ENCODE assay signal across 1 cellular context in genomic region chr7:96709381-96710228, GRCh38.
A peak's percentile ranks its signal among the peaks of the same experiment; 100 is the strongest.
TF ChIP-seq lines count a peak whose summit lies in the region.

TSS of gene SEM1 (minus strand) at chr7:96709846. CDS start at chr7:96709763, 83 bp downstream.

TF ChIP-seq in HEK293, 187 proteins besides CTCF, POLR2A, EP300 and RAD21 (continued from another document):
- TF ChIP-seq HIC1 (tag by site-specific recombination; IDR thresholded peaks at IDR 0.05): no peak; the same call in 1 of the 2 replicates
- TF ChIP-seq, protein P1, sequence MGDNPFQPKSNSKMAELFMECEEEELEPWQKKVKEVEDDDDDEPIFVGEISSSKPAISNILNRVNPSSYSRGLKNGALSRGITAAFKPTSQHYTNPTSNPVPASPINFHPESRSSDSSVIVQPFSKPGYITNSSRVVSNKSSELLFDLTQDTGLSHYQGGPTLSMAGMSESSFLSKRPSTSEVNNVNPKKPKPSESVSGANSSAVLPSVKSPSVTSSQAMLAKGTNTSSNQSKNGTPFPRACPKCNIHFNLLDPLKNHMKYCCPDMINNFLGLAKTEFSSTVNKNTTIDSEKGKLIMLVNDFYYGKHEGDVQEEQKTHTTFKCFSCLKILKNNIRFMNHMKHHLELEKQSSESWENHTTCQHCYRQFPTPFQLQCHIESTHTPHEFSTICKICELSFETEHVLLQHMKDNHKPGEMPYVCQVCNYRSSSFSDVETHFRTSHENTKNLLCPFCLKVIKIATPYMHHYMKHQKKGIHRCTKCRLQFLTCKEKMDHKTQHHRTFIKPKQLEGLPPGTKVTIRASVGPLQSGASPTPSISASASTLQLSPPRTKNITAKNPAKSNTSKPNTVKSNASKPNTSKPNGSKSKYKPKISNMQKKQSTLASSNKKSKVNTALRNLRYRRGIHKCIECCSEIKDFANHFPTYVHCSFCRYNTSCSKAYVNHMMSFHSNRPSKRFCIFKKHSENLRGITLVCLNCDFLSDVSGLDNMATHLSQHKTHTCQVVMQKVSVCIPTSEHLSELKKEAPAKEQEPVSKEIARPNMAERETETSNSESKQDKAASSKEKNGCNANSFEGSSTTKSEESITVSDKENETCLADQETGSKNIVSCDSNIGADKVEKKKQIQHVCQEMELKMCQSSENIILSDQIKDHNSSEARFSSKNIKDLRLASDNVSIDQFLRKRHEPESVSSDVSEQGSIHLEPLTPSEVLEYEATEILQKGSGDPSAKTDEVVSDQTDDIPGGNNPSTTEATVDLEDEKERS (tag by site-specific recombination; IDR thresholded peaks at IDR 0.05): no peak
- TF ChIP-seq ZBTB48 (tag by site-specific recombination; IDR thresholded peaks at IDR 0.05): no peak; the same call in 1 of the 2 replicates
- TF ChIP-seq ZBTB20 (tag by site-specific recombination; IDR thresholded peaks at IDR 0.05): peak; percentile 46; the same call in 1 of the 2 replicates
- TF ChIP-seq ZNF362 (tag by site-specific recombination; IDR thresholded peaks at IDR 0.05): peak; percentile 98
